ENCODE assay signal across 12 cellular contexts in genomic region chr14:60632777-60633176, GRCh38. TPM values are rescaled to one million over a fixed set of nuclear protein-coding genes. Genes with fewer than 3 reads are reported as not detected.
DNase-seq lines count a peak whose midpoint lies in the region; ATAC-seq and TF ChIP-seq lines count a peak whose summit lies in the region.
"Had no signal": no experiment of that assay in that cellular context is flagged by ENCODE, and none has a peak within 500 bp of the region (broad histone marks: within the 10 kb centered on the region; RNA-seq: fewer than 3 reads in every experiment).

No MANE protein-coding gene starts in this region.

- H3K4me1 ChIP-seq in KMS-11 (ENCODE audit: low read depth, poor library complexity, severe bottlenecking), result peaks cover 36% of the 10 kb centered on the region
- H3K4me1 ChIP-seq in hepatocyte (ENCODE audit: insufficient read depth), result peaks cover 11% of the 10 kb centered on the region
- H3K4me1 ChIP-seq in aorta (ENCODE audit: control insufficient read depth in 1 of 2, insufficient read depth in 2 of 2, low read length in 2 of 2), result no peaks in the 10 kb centered on the region

- no peaks in the 10 kb centered on the region for H3K9me3 ChIP-seq in hepatocyte (ENCODE audit: low read depth)
- H3K9me3 ChIP-seq in aorta (ENCODE audit: control insufficient read depth, low read length), result no peaks in the 10 kb centered on the region

- 55% methylated on average over 2 of the region's 2 CpGs for WGBS in hepatocyte (ENCODE audit: low lambda C conversion rate, missing lambda C conversion rate)
- 74 to 82% methylated on average over 2 of the region's 2 CpGs for WGBS in aorta, 2 donors

- H4K20me1 ChIP-seq in KMS-11 (ENCODE audit: insufficient read depth) (no peaks in the 10 kb centered on the region), hepatocyte (ENCODE audit: insufficient read depth, poor library complexity, severe bottlenecking) (no peaks in the 10 kb centered on the region)

- H3K27ac ChIP-seq in KMS-11 (no peak overlapping the region; the same call in 1 of the 2 replicates), hepatocyte (peak overlapping the region; percentile 19), aorta (ENCODE audit: low read depth in 1 of 2, low read length in 2 of 2) (no peak overlapping the region)
- H3K27ac ChIP-seq: dorsolateral prefrontal cortex had no signal

- TF ChIP-seq CTCF in KMS-11 (conservative IDR thresholded peaks at IDR 0.05; ENCODE audit: low read depth, low read length), result no peak
- no peak for TF ChIP-seq CTCF in hepatocyte (IDR thresholded peaks at IDR 0.05; ENCODE audit: poor library complexity)

- H3K36me3 ChIP-seq in KMS-11 (ENCODE audit: insufficient read depth) (no peaks in the 10 kb centered on the region), hepatocyte (replicated peaks; ENCODE audit: insufficient read depth, low read depth) (no peaks in the 10 kb centered on the region), aorta (ENCODE audit: control insufficient read depth in 1 of 2, insufficient read depth in 2 of 2, low read length in 1 of 2) (no peaks in the 10 kb centered on the region)

- H3K79me2 ChIP-seq in KMS-11 (ENCODE audit: insufficient read depth, low read depth) (no peaks in the 10 kb centered on the region), hepatocyte (no peaks in the 10 kb centered on the region)

- intact Hi-C loops in aorta (cut with DNase I), result no loop called here

- no peaks in the 10 kb centered on the region for H3K9me2 ChIP-seq in hepatocyte (replicated peaks; ENCODE audit: insufficient read depth)

- no peak overlapping the region for H3K9ac ChIP-seq in KMS-11

- H3K27me3 ChIP-seq in KMS-11 (ENCODE audit: insufficient read depth, low read depth) (no peaks in the 10 kb centered on the region), hepatocyte (peaks cover 61% of the 10 kb centered on the region), aorta (ENCODE audit: control insufficient read depth in 1 of 2, insufficient read depth in 2 of 2, low read length in 1 of 2) (no peaks in the 10 kb centered on the region)

- H3K4me3 ChIP-seq in KMS-11 (IDR thresholded peaks at IDR 0.05; ENCODE audit: insufficient read depth, low read depth, low read length) (no peak overlapping the region), hepatocyte (no peak overlapping the region), aorta (ENCODE audit: low read length in 2 of 2) (no peak overlapping the region)
- H3K4me3 ChIP-seq: dorsolateral prefrontal cortex had no signal

- peak; percentile 75 for ATAC-seq in GM18909 (IDR thresholded peaks at IDR 0.05; ENCODE audit: poor library complexity, unreplicated experiment)
- no peak for ATAC-seq in aorta (ENCODE audit: low FRiP score)

- H3K4me2 ChIP-seq in KMS-11 (peak overlapping the region; percentile 74), hepatocyte (no peak overlapping the region)

- H2AFZ ChIP-seq in KMS-11 (ENCODE audit: low read depth), result no peak overlapping the region
- H2AFZ ChIP-seq in hepatocyte, result no peak overlapping the region

- DNase-seq in H4 (ENCODE audit: low spot score), result peak; percentile 79
- no peak for DNase-seq in hepatocyte (ENCODE audit: low spot score)
- no peak for DNase-seq in iPS-NIHi11 (ENCODE audit: low spot score)
- no peak for DNase-seq in NCI-H2227 treated with DMSO at 0.1 percent for 48 hours (lab: John Stamatoyannopoulos, UW)
- no peak for DNase-seq in activated gamma-delta T cell (lab: John Stamatoyannopoulos, UW)
- DNase-seq in aorta, result no peak
- DNase-seq: activated T-cell treated with anti-CD3 and anti-CD28 coated beads, Interleukin-2, amount 50 U/mL, for 1 hour; dorsolateral prefrontal cortex; HCEC 1CT; NCI-H1092 treated with DMSO at 0.1 percent for 48 hours had no signal

RNA-seq across cellular contexts. Expression of gene SIX1, which starts 16.5 kb away (rescaled TPM):
- total RNA-seq in H4 (2014; rRNA removed; shearing (Covaris generic)), result 18.4 and 23.3 TPM in 2 replicates
- total RNA-seq in hepatocyte (6.3 and 6.5 TPM in 2 replicates), aorta (10 to 100 TPM in 1 of 2 donors, 1 to 10 TPM in 1; 2.2 to 10.6 TPM)
- polyA plus RNA-seq in hepatocyte (5.2 and 5.9 TPM in 2 replicates), aorta (1 to 10 TPM in 1 of 2 donors, under 1 TPM in 1; 0.10 to 1.5 TPM)
